ENCODE assay signal across 8 cellular contexts in the genomic region with DNA sequence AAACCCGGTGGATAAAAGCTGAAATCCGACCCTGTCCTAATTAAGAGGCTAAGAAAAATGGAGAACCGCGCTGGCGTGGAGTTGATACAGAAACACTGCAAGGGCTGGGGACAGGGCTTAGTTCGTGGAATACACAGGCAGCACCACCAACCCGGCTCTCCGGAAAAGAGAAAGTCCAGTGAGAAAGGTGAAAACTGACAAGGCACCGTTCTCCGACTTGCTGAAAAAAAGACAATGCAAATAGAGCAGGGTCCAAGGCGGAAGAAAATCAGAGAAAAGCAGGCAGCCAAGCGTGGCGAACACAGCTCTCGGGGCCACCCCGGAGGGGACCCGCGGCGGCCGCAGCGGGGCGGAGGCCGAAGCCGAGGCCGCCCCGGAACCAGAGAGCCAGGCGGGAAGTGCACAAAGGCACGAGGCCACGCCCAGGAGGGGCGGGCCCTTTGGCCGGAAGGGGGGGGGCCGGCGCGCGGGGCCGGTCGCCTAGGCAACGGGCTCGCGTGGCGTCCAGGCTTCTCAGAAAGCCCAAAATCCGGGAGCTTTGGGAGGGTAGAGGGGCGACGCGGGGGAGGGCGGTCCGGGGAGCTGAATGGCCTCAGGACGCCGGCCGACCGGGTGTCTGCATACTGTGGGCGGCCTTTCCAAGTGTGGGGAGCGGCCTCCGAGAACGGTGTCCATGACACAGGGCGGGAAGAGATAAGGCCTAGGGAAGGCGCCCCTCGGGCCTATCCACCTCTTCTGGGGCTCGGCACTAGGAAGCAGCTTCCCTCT. TPM values are rescaled to one million over a fixed set of nuclear protein-coding genes. Genes with fewer than 3 reads are reported as not detected.
A peak's percentile ranks its signal among the peaks of the same experiment; 100 is the strongest.
DNase-seq lines count a peak whose midpoint lies in the region; ATAC-seq and TF ChIP-seq lines count a peak whose summit lies in the region.

No MANE protein-coding gene starts in this region.

- no peaks in the 10 kb centered on the region for H3K36me3 ChIP-seq in prostate gland
- H3K36me3 ChIP-seq in urinary bladder (ENCODE audit: insufficient read depth): no peaks in the 10 kb centered on the region

- no peaks in the 10 kb centered on the region for H3K9me3 Mint-ChIP-seq in T-helper 1 cell treated with Interleukin-12 subunit alpha and Interleukin-12 subunit beta and Interleukin-4 antibody, amounts not matched to agents 30 μg/mL and 1 μg/mL, for 36 hours

- H3K27me3 ChIP-seq in prostate gland (replicated peaks; ENCODE audit: insufficient read depth): no peaks in the 10 kb centered on the region

- ATAC-seq in HG02763 (IDR thresholded peaks at IDR 0.05; ENCODE audit: unreplicated experiment): peak; percentile 28
- ATAC-seq in left ventricle myocardium superior: peak; percentile 68

- peak overlapping the region; percentile 93 for H3K27ac Mint-ChIP-seq in T-helper 1 cell treated with Interleukin-12 subunit alpha and Interleukin-12 subunit beta and Interleukin-4 antibody, amounts not matched to agents 30 μg/mL and 1 μg/mL, for 36 hours

- under 1% methylated on average over 55 of the region's 58 CpGs for WGBS in prostate gland
- WGBS in urinary bladder: 1% methylated on average over 58 of the region's 58 CpGs

- DNase-seq in GM13976 (ENCODE audit: low spot score) (peak; percentile 92), NCI-H1436 (lab: John Stamatoyannopoulos, UW) (peak; percentile 87), left ventricle myocardium superior (peak; percentile 94), prostate gland (ENCODE audit: low spot score) (peak; percentile 83)

- no peaks in the 10 kb centered on the region for H3K27me3 Mint-ChIP-seq in T-helper 1 cell treated with Interleukin-12 subunit alpha and Interleukin-12 subunit beta and Interleukin-4 antibody, amounts not matched to agents 30 μg/mL and 1 μg/mL, for 36 hours (ENCODE audit: low read depth)

- in situ Hi-C loops in GM13976 (cut with MboI; ENCODE audit: low sequenced_read_pairs, unreplicated experiment): no loop called here

- TF ChIP-seq CTCF in GM13976 (IDR thresholded peaks at IDR 0.05; ENCODE audit: borderline replicate concordance, control extremely low read depth, extremely low read depth, insufficient read depth, missing control alignments) (no peak), prostate gland (IDR thresholded peaks at IDR 0.05) (peak in 1 of 4 experiments; percentile 9)

- H3K4me1 ChIP-seq in prostate gland (replicated peaks): peaks cover 5% of the 10 kb centered on the region
- H3K4me1 ChIP-seq in urinary bladder (ENCODE audit: insufficient read depth): no peaks in the 10 kb centered on the region

- peak overlapping the region; percentile 90 for H3K4me3 Mint-ChIP-seq in T-helper 1 cell treated with Interleukin-12 subunit alpha and Interleukin-12 subunit beta and Interleukin-4 antibody, amounts not matched to agents 30 μg/mL and 1 μg/mL, for 36 hours

- TF ChIP-seq POLR2A in prostate gland (IDR thresholded peaks at IDR 0.05): peak; percentile 91

- H3K4me3 ChIP-seq in prostate gland (peak overlapping the region; percentile 87 to 88), urinary bladder (ENCODE audit: low read depth, low read length) (peak overlapping the region; percentile 67)

- no peaks in the 10 kb centered on the region for H3K36me3 Mint-ChIP-seq in T-helper 1 cell treated with Interleukin-12 subunit alpha and Interleukin-12 subunit beta and Interleukin-4 antibody, amounts not matched to agents 30 μg/mL and 1 μg/mL, for 36 hours (ENCODE audit: low read depth)

- H3K27ac ChIP-seq in angular gyrus (ENCODE audit: low read depth, low read length): peak overlapping the region; percentile 98
- peak overlapping the region; percentile 100 for H3K27ac ChIP-seq in prostate gland
- peak overlapping the region; percentile 97 for H3K27ac ChIP-seq in urinary bladder (ENCODE audit: low read depth)

- peaks cover 8% of the 10 kb centered on the region for H3K4me1 Mint-ChIP-seq in T-helper 1 cell treated with Interleukin-12 subunit alpha and Interleukin-12 subunit beta and Interleukin-4 antibody, amounts not matched to agents 30 μg/mL and 1 μg/mL, for 36 hours (ENCODE audit: low read depth)

- no peaks in the 10 kb centered on the region for H3K9me3 ChIP-seq in prostate gland

- intact Hi-C loops in left ventricle myocardium superior (cut with micrococcal nuclease): no loop called here
- intact Hi-C loops in prostate gland (cut with DNase I): loop anchor here (5.0 to 10.0 kb wide), 2 partner anchors 67 to 95 kb away; a partner anchor contains a TSS

RNA-seq across cellular contexts. Expression of a gene that starts 1.2 kb away (rescaled TPM):
- total RNA-seq in left ventricle myocardium superior (7.7 TPM), prostate gland (10 to 100 TPM; 19.1 to 38.3 TPM), urinary bladder (8.0 TPM)
- 25.2 TPM for polyA plus RNA-seq in urinary bladder

RNA-seq across cellular contexts. Expression of a gene that starts 6.3 kb away (rescaled TPM):
- total RNA-seq in left ventricle myocardium superior (54.5 TPM), prostate gland (10 to 100 TPM; 40.5 to 85.5 TPM), urinary bladder (53.9 TPM)
- polyA plus RNA-seq in urinary bladder: 51.2 TPM

Comparison
In these comparisons a context has a peak if more than half of its experiments do, and no peak if none do; other contexts are left out.
1. Peak in every context shown above with its lines: DNase-seq, ATAC-seq, H3K4me3 ChIP-seq and H3K27ac ChIP-seq.